In the genomic region with DNA sequence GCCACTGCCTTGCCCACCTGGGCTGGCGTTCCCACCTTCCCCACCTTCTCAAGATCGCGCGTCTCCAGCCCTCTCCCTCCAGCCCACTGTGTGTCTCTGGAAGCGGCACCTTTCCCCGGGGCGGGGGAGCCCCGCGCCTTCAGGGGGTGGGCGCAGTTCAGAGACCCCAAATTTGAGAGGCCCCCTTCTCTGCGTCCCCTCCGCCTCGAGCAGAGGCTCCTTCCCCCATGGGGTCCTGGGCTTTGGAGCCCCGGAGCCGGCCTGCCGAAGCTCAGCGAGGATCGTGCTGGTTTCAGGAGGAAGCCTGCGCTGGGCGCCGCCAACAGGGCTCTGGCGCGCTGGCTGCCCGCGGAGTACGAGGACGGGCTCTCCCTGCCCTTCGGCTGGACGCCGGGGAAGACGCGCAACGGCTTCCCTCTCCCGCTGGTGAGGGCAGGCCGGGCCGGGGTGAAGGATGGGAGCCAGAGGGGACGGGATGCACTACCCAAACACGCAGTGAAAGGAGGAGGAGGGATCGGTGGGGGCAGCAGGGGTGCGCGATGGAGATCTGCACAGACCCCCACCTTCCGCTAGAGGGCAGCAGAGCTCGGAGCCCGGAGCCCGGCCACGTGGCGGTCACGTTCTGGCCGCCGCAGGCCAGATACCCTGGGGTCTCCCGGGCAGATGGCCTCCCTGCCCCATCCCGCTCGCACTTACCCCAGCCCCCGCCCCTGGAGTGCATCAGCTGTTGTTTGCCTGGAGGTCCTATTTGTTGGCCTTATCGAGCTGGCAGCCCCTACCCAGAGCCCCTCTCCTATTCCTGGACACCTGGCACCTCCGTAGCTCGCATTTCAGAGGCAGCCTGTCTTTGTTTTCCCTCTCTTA, we compare ENCODE assay signal across 1 cellular context.
TF ChIP-seq lines count a peak whose summit lies in the region.

No MANE protein-coding gene starts in this region.

TF ChIP-seq in HepG2, 621 proteins besides CTCF, POLR2A, EP300 and RAD21 (continues in another document):
- TF ChIP-seq ASH2L (IDR thresholded peaks at IDR 0.05; ENCODE audit: insufficient read length, low read depth, low read length) (no peak), THYN1 (CRISPR knock-in tag; IDR thresholded peaks at IDR 0.05; ENCODE audit: borderline replicate concordance, low read depth) (no peak), ZNF549 (CRISPR knock-in tag; IDR thresholded peaks at IDR 0.05) (no peak), RFX1 (IDR thresholded peaks at IDR 0.05) (no peak), REXO4 (CRISPR knock-in tag; IDR thresholded peaks at IDR 0.05; ENCODE audit: borderline replicate concordance) (peak; percentile 78; the same call in 1 of the 2 replicates), KDM1A (CRISPR knock-in tag; IDR thresholded peaks at IDR 0.05) (0 out of 2 replicates have a peak, but pooled peaks have one; percentile 30), PHF20 (CRISPR knock-in tag; IDR thresholded peaks at IDR 0.05) (no peak), ZNF773 (CRISPR knock-in tag; IDR thresholded peaks at IDR 0.05; ENCODE audit: borderline replicate concordance) (peak; percentile 77; the same call in 1 of the 2 replicates), ZFY (CRISPR knock-in tag; IDR thresholded peaks at IDR 0.05) (peak; percentile 70), EZH2 (conservative IDR thresholded peaks at IDR 0.05; ENCODE audit: low read depth, low read length) (no peak), KDM4B (CRISPR knock-in tag; IDR thresholded peaks at IDR 0.05) (peak; percentile 68; the same call in 1 of the 2 replicates), ZNF292 (CRISPR knock-in tag; IDR thresholded peaks at IDR 0.05; ENCODE audit: borderline replicate concordance, low read depth) (no peak), ZNF572 (CRISPR knock-in tag; IDR thresholded peaks at IDR 0.05) (no peak), ZNF224 (CRISPR knock-in tag; IDR thresholded peaks at IDR 0.05) (no peak; the same call in 1 of the 2 replicates), NFYB (CRISPR knock-in tag; IDR thresholded peaks at IDR 0.05) (peak; percentile 6; the same call in 1 of the 2 replicates), ZNF367 (CRISPR knock-in tag; IDR thresholded peaks at IDR 0.05; ENCODE audit: borderline replicate concordance) (no peak), ZSCAN29 (CRISPR knock-in tag; conservative IDR thresholded peaks at IDR 0.05) (no peak), GTF2F1 (IDR thresholded peaks at IDR 0.05; ENCODE audit: low read length) (no peak), ZNF136 (CRISPR knock-in tag; IDR thresholded peaks at IDR 0.05; ENCODE audit: low read depth) (peak; percentile 68; the same call in 1 of the 2 replicates), ZNF34 (CRISPR knock-in tag; IDR thresholded peaks at IDR 0.05; ENCODE audit: borderline replicate concordance) (no peak), ZNF83 (CRISPR knock-in tag; IDR thresholded peaks at IDR 0.05; ENCODE audit: borderline replicate concordance) (0 out of 2 replicates have a peak, but pooled peaks have one; percentile 58), MAFF (IDR thresholded peaks at IDR 0.05; ENCODE audit: low read depth, low read length) (no peak), YEATS2 (CRISPR knock-in tag; IDR thresholded peaks at IDR 0.05; ENCODE audit: borderline replicate concordance) (no peak), NCOA5 (CRISPR knock-in tag; IDR thresholded peaks at IDR 0.05) (no peak), ZKSCAN8 (CRISPR knock-in tag; IDR thresholded peaks at IDR 0.05; ENCODE audit: borderline replicate concordance) (no peak), PHF5A (CRISPR knock-in tag; IDR thresholded peaks at IDR 0.05; ENCODE audit: low read depth, unreplicated experiment) (no peak), ZKSCAN1 (IDR thresholded peaks at IDR 0.05; ENCODE audit: low read length) (no peak), MBD4 (IDR thresholded peaks at IDR 0.05; ENCODE audit: borderline replicate concordance, low read length) (no peak), SATB2 (CRISPR knock-in tag; IDR thresholded peaks at IDR 0.05) (0 out of 2 replicates have a peak, but pooled peaks have one; percentile 79), HNF4G (IDR thresholded peaks at IDR 0.05; ENCODE audit: borderline replicate concordance, low read depth, low read length) (no peak), HNF4G (CRISPR knock-in tag; IDR thresholded peaks at IDR 0.05; ENCODE audit: borderline replicate concordance, low read depth) (no peak), ZNF253 (CRISPR knock-in tag; IDR thresholded peaks at IDR 0.05; ENCODE audit: borderline replicate concordance) (peak; percentile 80; the same call in 1 of the 2 replicates), ZBTB7A (CRISPR knock-in tag; IDR thresholded peaks at IDR 0.05) (peak; percentile 59; the same call in 1 of the 2 replicates), MIER3 (CRISPR knock-in tag; IDR thresholded peaks at IDR 0.05; ENCODE audit: borderline replicate concordance) (no peak; the same call in 1 of the 2 replicates), ZNF234 (CRISPR knock-in tag; conservative IDR thresholded peaks at IDR 0.05) (0 out of 2 replicates have a peak, but pooled peaks have one; percentile 10), ZSCAN25 (CRISPR knock-in tag; IDR thresholded peaks at IDR 0.05) (peak; percentile 83), SPEN (CRISPR knock-in tag; IDR thresholded peaks at IDR 0.05; ENCODE audit: low read depth) (peak; percentile 50; the same call in 1 of the 2 replicates), SP2 (CRISPR knock-in tag; IDR thresholded peaks at IDR 0.05) (no peak)
- TF ChIP-seq, protein P1, sequence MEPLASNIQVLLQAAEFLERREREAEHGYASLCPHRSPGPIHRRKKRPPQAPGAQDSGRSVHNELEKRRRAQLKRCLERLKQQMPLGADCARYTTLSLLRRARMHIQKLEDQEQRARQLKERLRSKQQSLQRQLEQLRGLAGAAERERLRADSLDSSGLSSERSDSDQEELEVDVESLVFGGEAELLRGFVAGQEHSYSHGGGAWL (CRISPR knock-in tag; IDR thresholded peaks at IDR 0.05) = peak; percentile 95
- TF ChIP-seq, protein P2, sequence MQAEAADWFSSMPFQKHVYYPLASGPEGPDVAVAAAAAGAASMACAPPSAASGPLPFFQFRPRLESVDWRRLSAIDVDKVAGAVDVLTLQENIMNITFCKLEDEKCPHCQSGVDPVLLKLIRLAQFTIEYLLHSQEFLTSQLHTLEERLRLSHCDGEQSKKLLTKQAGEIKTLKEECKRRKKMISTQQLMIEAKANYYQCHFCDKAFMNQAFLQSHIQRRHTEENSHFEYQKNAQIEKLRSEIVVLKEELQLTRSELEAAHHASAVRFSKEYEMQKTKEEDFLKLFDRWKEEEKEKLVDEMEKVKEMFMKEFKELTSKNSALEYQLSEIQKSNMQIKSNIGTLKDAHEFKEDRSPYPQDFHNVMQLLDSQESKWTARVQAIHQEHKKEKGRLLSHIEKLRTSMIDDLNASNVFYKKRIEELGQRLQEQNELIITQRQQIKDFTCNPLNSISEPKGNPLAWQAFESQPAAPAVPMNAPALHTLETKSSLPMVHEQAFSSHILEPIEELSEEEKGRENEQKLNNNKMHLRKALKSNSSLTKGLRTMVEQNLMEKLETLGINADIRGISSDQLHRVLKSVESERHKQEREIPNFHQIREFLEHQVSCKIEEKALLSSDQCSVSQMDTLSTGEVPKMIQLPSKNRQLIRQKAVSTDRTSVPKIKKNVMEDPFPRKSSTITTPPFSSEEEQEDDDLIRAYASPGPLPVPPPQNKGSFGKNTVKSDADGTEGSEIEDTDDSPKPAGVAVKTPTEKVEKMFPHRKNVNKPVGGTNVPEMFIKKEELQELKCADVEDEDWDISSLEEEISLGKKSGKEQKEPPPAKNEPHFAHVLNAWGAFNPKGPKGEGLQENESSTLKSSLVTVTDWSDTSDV (CRISPR knock-in tag; IDR thresholded peaks at IDR 0.05) = peak; percentile 78; the same call in 1 of the 2 replicates
- TF ChIP-seq, protein P3, sequence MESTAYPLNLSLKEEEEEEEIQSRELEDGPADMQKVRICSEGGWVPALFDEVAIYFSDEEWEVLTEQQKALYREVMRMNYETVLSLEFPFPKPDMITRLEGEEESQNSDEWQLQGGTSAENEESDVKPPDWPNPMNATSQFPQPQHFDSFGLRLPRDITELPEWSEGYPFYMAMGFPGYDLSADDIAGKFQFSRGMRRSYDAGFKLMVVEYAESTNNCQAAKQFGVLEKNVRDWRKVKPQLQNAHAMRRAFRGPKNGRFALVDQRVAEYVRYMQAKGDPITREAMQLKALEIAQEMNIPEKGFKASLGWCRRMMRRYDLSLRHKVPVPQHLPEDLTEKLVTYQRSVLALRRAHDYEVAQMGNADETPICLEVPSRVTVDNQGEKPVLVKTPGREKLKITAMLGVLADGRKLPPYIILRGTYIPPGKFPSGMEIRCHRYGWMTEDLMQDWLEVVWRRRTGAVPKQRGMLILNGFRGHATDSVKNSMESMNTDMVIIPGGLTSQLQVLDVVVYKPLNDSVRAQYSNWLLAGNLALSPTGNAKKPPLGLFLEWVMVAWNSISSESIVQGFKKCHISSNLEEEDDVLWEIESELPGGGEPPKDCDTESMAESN (CRISPR knock-in tag; conservative IDR thresholded peaks at IDR 0.05) = 0 out of 2 replicates have a peak, but pooled peaks have one; percentile 41
- TF ChIP-seq, protein P4, sequence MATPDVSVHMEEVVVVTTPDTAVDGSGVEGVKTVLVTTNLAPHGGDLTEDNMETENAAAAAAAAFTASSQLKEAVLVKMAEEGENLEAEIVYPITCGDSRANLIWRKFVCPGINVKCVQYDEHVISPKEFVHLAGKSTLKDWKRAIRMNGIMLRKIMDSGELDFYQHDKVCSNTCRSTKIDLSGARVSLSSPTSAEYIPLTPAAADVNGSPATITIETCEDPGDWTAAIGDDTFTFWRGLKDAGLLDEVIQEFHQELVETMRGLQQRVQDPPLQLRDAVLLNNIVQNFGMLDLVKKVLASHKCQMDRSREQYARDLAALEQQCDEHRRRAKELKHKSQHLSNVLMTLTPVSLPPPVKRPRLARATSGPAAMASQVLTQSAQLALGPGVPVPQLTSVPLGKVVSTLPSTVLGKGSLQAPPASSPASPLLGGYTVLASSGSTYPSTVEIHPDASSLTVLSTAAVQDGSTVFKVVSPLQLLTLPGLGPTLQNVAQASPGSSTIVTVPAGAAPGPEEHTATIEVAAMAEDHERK (CRISPR knock-in tag; IDR thresholded peaks at IDR 0.05; ENCODE audit: low read depth) = no peak
- TF ChIP-seq, protein P5, sequence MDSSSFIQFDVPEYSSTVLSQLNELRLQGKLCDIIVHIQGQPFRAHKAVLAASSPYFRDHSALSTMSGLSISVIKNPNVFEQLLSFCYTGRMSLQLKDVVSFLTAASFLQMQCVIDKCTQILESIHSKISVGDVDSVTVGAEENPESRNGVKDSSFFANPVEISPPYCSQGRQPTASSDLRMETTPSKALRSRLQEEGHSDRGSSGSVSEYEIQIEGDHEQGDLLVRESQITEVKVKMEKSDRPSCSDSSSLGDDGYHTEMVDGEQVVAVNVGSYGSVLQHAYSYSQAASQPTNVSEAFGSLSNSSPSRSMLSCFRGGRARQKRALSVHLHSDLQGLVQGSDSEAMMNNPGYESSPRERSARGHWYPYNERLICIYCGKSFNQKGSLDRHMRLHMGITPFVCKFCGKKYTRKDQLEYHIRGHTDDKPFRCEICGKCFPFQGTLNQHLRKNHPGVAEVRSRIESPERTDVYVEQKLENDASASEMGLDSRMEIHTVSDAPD (CRISPR knock-in tag; IDR thresholded peaks at IDR 0.05) = 0 out of 2 replicates have a peak, but pooled peaks have one; percentile 83
- TF ChIP-seq, protein P6, sequence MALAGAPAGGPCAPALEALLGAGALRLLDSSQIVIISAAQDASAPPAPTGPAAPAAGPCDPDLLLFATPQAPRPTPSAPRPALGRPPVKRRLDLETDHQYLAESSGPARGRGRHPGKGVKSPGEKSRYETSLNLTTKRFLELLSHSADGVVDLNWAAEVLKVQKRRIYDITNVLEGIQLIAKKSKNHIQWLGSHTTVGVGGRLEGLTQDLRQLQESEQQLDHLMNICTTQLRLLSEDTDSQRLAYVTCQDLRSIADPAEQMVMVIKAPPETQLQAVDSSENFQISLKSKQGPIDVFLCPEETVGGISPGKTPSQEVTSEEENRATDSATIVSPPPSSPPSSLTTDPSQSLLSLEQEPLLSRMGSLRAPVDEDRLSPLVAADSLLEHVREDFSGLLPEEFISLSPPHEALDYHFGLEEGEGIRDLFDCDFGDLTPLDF (CRISPR knock-in tag; IDR thresholded peaks at IDR 0.05) = no peak
- TF ChIP-seq, protein P7, sequence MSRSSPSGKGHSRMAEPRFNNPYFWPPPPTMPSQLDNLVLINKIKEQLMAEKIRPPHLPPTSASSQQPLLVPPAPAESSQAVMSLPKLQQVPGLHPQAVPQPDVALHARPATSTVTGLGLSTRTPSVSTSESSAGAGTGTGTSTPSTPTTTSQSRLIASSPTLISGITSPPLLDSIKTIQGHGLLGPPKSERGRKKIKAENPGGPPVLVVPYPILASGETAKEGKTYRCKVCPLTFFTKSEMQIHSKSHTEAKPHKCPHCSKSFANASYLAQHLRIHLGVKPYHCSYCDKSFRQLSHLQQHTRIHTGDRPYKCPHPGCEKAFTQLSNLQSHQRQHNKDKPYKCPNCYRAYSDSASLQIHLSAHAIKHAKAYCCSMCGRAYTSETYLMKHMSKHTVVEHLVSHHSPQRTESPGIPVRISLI (CRISPR knock-in tag; IDR thresholded peaks at IDR 0.05; ENCODE audit: borderline replicate concordance) = no peak
- TF ChIP-seq, protein P8, sequence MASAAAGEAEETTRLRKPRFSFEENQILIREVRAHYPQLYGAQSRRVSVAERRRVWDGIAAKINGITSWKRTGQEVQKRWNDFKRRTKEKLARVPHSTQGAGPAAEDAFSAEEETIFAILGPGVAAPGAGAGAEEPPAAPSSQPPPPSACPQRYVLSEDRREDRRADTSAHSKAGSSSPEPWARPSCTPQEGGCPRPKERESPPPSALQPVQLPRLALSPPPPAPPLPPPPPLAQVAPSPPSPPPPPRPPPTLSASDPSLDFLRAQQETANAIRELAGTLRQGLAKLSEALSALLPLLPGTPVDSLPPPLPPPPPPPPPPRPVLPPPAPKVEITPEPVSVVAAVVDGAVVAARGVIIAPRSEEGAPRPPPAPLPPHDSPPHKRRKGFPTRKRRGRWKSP (CRISPR knock-in tag; IDR thresholded peaks at IDR 0.05) = 0 out of 2 replicates have a peak, but pooled peaks have one; percentile 75
- TF ChIP-seq, protein P9, sequence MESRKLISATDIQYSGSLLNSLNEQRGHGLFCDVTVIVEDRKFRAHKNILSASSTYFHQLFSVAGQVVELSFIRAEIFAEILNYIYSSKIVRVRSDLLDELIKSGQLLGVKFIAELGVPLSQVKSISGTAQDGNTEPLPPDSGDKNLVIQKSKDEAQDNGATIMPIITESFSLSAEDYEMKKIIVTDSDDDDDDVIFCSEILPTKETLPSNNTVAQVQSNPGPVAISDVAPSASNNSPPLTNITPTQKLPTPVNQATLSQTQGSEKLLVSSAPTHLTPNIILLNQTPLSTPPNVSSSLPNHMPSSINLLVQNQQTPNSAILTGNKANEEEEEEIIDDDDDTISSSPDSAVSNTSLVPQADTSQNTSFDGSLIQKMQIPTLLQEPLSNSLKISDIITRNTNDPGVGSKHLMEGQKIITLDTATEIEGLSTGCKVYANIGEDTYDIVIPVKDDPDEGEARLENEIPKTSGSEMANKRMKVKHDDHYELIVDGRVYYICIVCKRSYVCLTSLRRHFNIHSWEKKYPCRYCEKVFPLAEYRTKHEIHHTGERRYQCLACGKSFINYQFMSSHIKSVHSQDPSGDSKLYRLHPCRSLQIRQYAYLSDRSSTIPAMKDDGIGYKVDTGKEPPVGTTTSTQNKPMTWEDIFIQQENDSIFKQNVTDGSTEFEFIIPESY (CRISPR knock-in tag; IDR thresholded peaks at IDR 0.05) = peak; percentile 97
- TF ChIP-seq, protein P10, sequence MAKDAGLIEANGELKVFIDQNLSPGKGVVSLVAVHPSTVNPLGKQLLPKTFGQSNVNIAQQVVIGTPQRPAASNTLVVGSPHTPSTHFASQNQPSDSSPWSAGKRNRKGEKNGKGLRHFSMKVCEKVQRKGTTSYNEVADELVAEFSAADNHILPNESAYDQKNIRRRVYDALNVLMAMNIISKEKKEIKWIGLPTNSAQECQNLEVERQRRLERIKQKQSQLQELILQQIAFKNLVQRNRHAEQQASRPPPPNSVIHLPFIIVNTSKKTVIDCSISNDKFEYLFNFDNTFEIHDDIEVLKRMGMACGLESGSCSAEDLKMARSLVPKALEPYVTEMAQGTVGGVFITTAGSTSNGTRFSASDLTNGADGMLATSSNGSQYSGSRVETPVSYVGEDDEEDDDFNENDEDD (CRISPR knock-in tag; IDR thresholded peaks at IDR 0.05; ENCODE audit: borderline replicate concordance) = peak; percentile 93; the same call in 1 of the 2 replicates
